In the genomic region with DNA sequence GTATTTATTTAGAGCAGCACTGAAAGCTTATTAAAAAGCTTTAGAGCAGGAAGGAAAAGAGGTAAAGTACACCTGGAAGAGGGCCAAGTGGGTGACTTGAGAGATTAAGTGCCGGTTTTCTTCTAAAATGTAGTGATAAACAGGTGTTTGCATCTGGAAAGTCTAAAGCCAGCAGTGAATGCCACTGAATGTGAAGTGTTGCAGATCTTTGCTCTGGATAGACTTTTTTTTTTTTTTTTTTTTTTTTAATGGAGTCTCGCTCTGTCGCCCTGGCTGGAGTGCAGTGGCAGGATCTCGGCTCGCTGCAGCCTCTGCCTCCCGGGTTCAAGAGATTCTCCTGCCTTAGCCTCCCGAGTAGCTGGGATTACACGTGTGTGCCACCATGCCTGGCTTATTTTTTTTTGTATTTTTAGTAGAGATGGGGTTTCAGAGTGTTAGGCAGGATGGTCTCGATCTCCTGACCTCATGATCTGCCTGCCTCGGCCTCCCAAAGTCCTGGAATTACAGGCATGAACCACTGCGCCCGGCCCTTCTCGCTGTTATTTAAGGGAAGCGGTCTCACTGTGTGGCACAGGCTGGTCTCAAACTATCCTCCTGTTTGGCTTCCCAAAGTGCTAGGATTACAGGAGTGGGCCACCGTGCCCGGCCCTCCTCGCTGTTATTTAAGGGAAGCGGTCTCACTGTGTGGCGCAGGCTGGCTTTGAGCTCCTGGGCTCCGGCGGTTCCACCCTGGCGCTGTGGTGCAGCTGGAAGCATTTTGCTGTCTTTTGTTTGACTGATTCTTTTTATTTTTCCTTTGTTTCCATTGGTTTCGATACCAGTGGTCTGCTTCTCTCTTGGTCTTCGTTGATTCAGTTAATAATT, we compare ENCODE assay signal across 1 cellular context.
TF ChIP-seq lines count a peak whose summit lies in the region.

No MANE protein-coding gene starts in this region.

TF ChIP-seq in HEK293, 187 proteins besides CTCF, POLR2A, EP300 and RAD21:
- TF ChIP-seq ZBTB17 (tag by site-specific recombination; IDR thresholded peaks at IDR 0.05): 0 out of 2 replicates have a peak, but pooled peaks have one; percentile 5
- TF ChIP-seq, protein P1, sequence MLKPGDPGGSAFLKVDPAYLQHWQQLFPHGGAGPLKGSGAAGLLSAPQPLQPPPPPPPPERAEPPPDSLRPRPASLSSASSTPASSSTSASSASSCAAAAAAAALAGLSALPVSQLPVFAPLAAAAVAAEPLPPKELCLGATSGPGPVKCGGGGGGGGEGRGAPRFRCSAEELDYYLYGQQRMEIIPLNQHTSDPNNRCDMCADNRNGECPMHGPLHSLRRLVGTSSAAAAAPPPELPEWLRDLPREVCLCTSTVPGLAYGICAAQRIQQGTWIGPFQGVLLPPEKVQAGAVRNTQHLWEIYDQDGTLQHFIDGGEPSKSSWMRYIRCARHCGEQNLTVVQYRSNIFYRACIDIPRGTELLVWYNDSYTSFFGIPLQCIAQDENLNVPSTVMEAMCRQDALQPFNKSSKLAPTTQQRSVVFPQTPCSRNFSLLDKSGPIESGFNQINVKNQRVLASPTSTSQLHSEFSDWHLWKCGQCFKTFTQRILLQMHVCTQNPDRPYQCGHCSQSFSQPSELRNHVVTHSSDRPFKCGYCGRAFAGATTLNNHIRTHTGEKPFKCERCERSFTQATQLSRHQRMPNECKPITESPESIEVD (tag by site-specific recombination; IDR thresholded peaks at IDR 0.05): peak; percentile 76
- TF ChIP-seq, protein P2, sequence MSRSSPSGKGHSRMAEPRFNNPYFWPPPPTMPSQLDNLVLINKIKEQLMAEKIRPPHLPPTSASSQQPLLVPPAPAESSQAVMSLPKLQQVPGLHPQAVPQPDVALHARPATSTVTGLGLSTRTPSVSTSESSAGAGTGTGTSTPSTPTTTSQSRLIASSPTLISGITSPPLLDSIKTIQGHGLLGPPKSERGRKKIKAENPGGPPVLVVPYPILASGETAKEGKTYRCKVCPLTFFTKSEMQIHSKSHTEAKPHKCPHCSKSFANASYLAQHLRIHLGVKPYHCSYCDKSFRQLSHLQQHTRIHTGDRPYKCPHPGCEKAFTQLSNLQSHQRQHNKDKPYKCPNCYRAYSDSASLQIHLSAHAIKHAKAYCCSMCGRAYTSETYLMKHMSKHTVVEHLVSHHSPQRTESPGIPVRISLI (tag by site-specific recombination; IDR thresholded peaks at IDR 0.05): peak; percentile 93
- TF ChIP-seq ZNF549 (tag by site-specific recombination; IDR thresholded peaks at IDR 0.05): no peak
- TF ChIP-seq MEIS1 (CRISPR knock-in tag; IDR thresholded peaks at IDR 0.05; ENCODE audit: borderline replicate concordance): no peak
